Comparison of ENCODE assay signal across 1 cellular context in the genomic region with DNA sequence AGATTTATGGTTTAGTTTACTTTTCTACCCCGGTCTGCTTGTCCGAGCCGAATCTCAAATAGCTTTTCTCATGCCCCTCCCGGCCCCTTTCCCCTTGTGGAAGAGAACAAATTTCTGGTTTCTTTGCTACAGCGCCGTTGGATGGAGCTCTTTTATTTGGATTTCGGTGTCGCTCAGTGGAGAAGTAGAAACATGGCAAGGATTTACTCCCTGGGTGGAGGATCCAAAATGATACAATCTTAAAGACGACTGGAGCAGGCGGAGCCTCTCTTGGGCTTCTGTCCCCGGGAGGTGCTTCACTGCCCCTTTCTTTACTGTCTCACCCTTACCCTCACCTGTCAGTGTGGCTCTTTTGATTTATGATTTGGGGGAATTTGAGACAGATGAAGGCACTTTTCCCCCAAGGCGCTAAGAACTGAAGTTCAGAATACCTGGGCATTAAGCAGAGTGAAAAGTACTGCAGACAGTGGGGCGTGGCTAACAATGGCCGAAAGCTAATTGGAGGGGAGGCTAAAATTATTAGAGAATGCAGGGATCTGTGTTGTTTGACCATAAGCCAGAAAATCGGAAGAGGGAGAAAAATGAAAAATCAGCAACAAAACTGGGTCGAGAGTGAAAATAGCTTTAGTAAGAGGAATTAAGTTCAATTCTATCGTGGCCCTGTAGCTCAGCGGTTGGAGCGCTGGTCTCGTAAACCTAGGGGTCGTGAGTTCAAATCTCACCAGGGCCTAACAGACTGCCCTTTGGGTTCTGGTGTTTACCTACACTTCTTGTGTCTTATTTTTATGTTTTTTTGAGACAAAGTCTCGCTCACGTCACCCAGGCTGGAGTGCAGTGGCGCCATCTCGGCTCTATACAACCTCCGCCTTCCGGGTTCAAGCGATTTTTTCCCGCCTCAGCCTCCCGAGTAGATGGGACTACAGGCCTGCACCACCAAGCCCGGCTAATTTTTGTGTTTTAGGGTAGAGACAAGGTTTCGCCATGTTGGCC.
TF ChIP-seq lines count a peak whose summit lies in the region.

No MANE protein-coding gene starts in this region.

TF ChIP-seq in endothelial cell of umbilical vein, 7 proteins besides CTCF, POLR2A, EP300 and RAD21 (continued from another document):
- TF ChIP-seq GATA2 (IDR thresholded peaks at IDR 0.05; ENCODE audit: insufficient read depth, insufficient read length, low read depth, low read length), result no peak
